In genomic region chr22:41688365-41689211, GRCh38 we compare ENCODE assay signal across 1 cellular context.
TF ChIP-seq lines count a peak whose summit lies in the region.

TSS of gene SNU13 (minus strand) at chr22:41688867. CDS start at chr22:41688796, 71 bp downstream.

TF ChIP-seq in HepG2, 621 proteins besides CTCF, POLR2A, EP300 and RAD21 (continued from another document and continues in another):
- TF ChIP-seq ZNF710 (CRISPR knock-in tag; IDR thresholded peaks at IDR 0.05; ENCODE audit: borderline replicate concordance) (peak; percentile 74), NFKB2 (CRISPR knock-in tag; IDR thresholded peaks at IDR 0.05; ENCODE audit: borderline replicate concordance) (peak; percentile 34; the same call in 1 of the 2 replicates), ATF7-NPFF (CRISPR knock-in tag; IDR thresholded peaks at IDR 0.05; ENCODE audit: low read depth) (peak; percentile 93), PPARG (CRISPR knock-in tag; conservative IDR thresholded peaks at IDR 0.05) (0 out of 2 replicates have a peak, but pooled peaks have one; percentile 46), ZNF503 (CRISPR knock-in tag; IDR thresholded peaks at IDR 0.05) (peak; percentile 62), JUND (CRISPR knock-in tag; IDR thresholded peaks at IDR 0.05) (peak; percentile 49; the same call in 1 of the 2 replicates), U2AF2 (IDR thresholded peaks at IDR 0.05; ENCODE audit: low read depth, low read length) (no peak), DRAP1 (CRISPR knock-in tag; IDR thresholded peaks at IDR 0.05) (peak; percentile 51), XRCC5 (optimal IDR thresholded peaks at IDR 0.05; ENCODE audit: low read length) (peak; percentile 66), ZSCAN12 (CRISPR knock-in tag; IDR thresholded peaks at IDR 0.05) (peak; percentile 14; the same call in 1 of the 2 replicates), ZBTB40 (IDR thresholded peaks at IDR 0.05) (peak; percentile 31; the same call in 1 of the 2 replicates), ZBTB40 (CRISPR knock-in tag; IDR thresholded peaks at IDR 0.05) (no peak), TFAP4 (IDR thresholded peaks at IDR 0.05; ENCODE audit: borderline replicate concordance, low read depth) (peak; percentile 78), ZNF552 (CRISPR knock-in tag; IDR thresholded peaks at IDR 0.05; ENCODE audit: borderline replicate concordance) (peak; percentile 92; the same call in 1 of the 2 replicates), ARID5B (CRISPR knock-in tag; IDR thresholded peaks at IDR 0.05) (peak; percentile 30; the same call in 1 of the 2 replicates), E2F1 (CRISPR knock-in tag; IDR thresholded peaks at IDR 0.05) (peak; percentile 81), JARID2 (CRISPR knock-in tag; IDR thresholded peaks at IDR 0.05; ENCODE audit: insufficient replicate concordance) (no peak), PCBP1 (IDR thresholded peaks at IDR 0.05; ENCODE audit: borderline replicate concordance, low read depth, low read length) (0 out of 2 replicates have a peak, but pooled peaks have one; percentile 58), CEBPG (CRISPR knock-in tag; IDR thresholded peaks at IDR 0.05) (peak; percentile 14; the same call in 1 of the 2 replicates), DPF2 (CRISPR knock-in tag; IDR thresholded peaks at IDR 0.05; ENCODE audit: borderline replicate concordance, low read depth) (no peak), REL (CRISPR knock-in tag; conservative IDR thresholded peaks at IDR 0.05) (0 out of 2 replicates have a peak, but pooled peaks have one; percentile 56), MXD4 (CRISPR knock-in tag; IDR thresholded peaks at IDR 0.05) (no peak; the same call in 1 of the 2 replicates), POLR2AphosphoS5 (IDR thresholded peaks at IDR 0.05; ENCODE audit: low read depth, low read length) (peak; percentile 82), ZNF558 (CRISPR knock-in tag; IDR thresholded peaks at IDR 0.05; ENCODE audit: borderline replicate concordance) (peak; percentile 94; the same call in 1 of the 2 replicates), SOX13 (IDR thresholded peaks at IDR 0.05) (no peak), SOX13 (CRISPR knock-in tag; conservative IDR thresholded peaks at IDR 0.05 in 1 of 2, IDR thresholded peaks at IDR 0.05 in 1 of 2) (peak in 1 of 2 experiments; percentile 52; a peak in 1 of 4 replicates), GABPA (IDR thresholded peaks at IDR 0.05; ENCODE audit: low read depth, low read length) (peak; percentile 90), GABPA (CRISPR knock-in tag; IDR thresholded peaks at IDR 0.05; ENCODE audit: low read depth) (peak; percentile 97), KLF13 (CRISPR knock-in tag; IDR thresholded peaks at IDR 0.05) (no peak), FOXP1 (IDR thresholded peaks at IDR 0.05) (no peak), FOXP1 (CRISPR knock-in tag; IDR thresholded peaks at IDR 0.05) (no peak), UBTF (CRISPR knock-in tag; IDR thresholded peaks at IDR 0.05) (peak; percentile 82), RBFOX2 (IDR thresholded peaks at IDR 0.05; ENCODE audit: low read depth, low read length) (peak; percentile 91)
